In genomic region chr14:68230941-68231717, GRCh38 we compare ENCODE assay signal across 1 cellular context.
TF ChIP-seq lines count a peak whose summit lies in the region.

No MANE protein-coding gene starts in this region.

TF ChIP-seq in endothelial cell of umbilical vein, 7 proteins besides CTCF, POLR2A, EP300 and RAD21:
- TF ChIP-seq MYC (IDR thresholded peaks at IDR 0.05; ENCODE audit: low read depth, low read length) (no peak), GATA2 (IDR thresholded peaks at IDR 0.05; ENCODE audit: insufficient read depth, insufficient read length, low read depth, low read length) (peak; percentile 70), EZH2 (IDR thresholded peaks at IDR 0.05; ENCODE audit: borderline replicate concordance, low read depth, low read length, severe bottlenecking) (no peak), JUN (IDR thresholded peaks at IDR 0.05; ENCODE audit: borderline replicate concordance, insufficient read depth, insufficient read length, low read depth) (peak; percentile 3), MAX (IDR thresholded peaks at IDR 0.05; ENCODE audit: insufficient read depth, insufficient read length) (no peak), FOS (IDR thresholded peaks at IDR 0.05; ENCODE audit: borderline replicate concordance, insufficient read depth, low read length) (peak; percentile 35), POLR2AphosphoS5 (IDR thresholded peaks at IDR 0.05; ENCODE audit: insufficient read depth, low read depth, low read length) (no peak)
